Comparison of ENCODE assay signal across 8 cellular contexts in the genomic region with DNA sequence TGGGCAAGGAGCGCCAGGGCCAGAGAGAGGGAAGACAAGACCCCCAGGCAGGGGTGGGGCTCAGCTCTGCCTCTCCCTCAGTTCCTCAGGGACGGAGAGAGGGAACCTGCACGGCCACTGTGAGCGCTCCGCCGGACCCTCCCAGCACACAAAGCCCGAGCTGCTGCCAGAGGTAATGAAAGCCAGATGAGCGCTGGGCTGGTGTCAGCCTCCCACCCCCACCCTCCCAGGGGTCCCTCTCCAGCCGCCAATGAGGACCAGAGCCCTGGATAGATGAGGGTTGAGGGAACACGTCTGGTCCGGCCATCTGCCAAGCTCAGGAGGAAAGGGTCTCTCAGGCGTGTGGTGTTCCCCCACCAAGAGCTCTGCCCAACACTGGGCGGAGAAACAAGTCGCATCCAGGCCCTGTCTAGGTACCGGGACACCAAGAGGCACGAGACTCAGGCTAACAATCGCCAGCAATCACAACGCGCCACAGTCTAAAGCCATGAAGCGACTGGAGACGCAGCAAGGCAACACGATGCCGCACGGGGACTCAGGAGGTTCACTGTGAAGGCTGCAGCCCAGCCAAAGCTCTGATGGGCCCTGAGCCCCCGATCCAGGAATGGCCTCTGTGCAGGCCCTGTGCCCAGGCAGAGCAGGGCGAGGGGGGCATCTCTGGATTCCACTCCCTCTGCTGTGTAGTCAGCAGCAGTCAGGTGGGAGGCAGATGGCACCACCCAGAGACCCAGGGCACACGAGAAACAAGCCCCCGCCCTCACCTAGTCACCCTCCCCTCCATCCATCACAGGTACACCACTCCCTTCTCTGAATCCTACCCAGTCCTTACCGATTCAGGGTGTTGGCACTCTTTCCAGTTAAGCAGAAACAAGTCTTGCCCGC. TPM values are rescaled to one million over a fixed set of nuclear protein-coding genes. Genes with fewer than 3 reads are reported as not detected.
DNase-seq lines count a peak whose midpoint lies in the region; ATAC-seq, FAIRE-seq and TF ChIP-seq lines count a peak whose summit lies in the region.

No MANE protein-coding gene starts in this region.

- TF ChIP-seq EP300 in HepG2 (IDR thresholded peaks at IDR 0.05; ENCODE audit: low read depth in 2 of 2, low read length in 2 of 2) = no peak
- no peak for TF ChIP-seq EP300 in HepG2 (CRISPR knock-in tag; IDR thresholded peaks at IDR 0.05; ENCODE audit: borderline replicate concordance)

- H3K4me1 Mint-ChIP-seq in activated CD8-positive, alpha-beta memory T cell treated with anti-CD3 and anti-CD28 coated beads, Interleukin-2, amount 10 ng/mL, durations not matched to agents 7 days and 5 days = peaks cover 77% of the 10 kb centered on the region

- TF ChIP-seq POLR2A in HepG2 (IDR thresholded peaks at IDR 0.05; ENCODE audit: insufficient read depth in 1 of 2, low read depth in 2 of 2, low read length in 2 of 2) = no peak

- peak overlapping the region; percentile 35 for H3K9ac ChIP-seq in HepG2 (ENCODE audit: insufficient read depth, low read depth, low read length)

- intact Hi-C loops in HepG2 (cut with micrococcal nuclease; ENCODE audit: unreplicated experiment) = no loop called here

- no peaks in the 10 kb centered on the region for H3K79me2 ChIP-seq in HepG2 (ENCODE audit: insufficient read depth, low read length)

- H3K27ac ChIP-seq in HepG2 (ENCODE audit: extremely low read length, insufficient read depth, low read length) (no peak overlapping the region), thoracic aorta (no peak overlapping the region)

- no peak for FAIRE-seq in HepG2 (lab: Jason Lieb, UNC)

- H3K4me3 ChIP-seq in astrocyte of the cerebellum (ENCODE audit: low read depth, low read length) (peak overlapping the region; percentile 61), HepG2 (replicated peaks in 1 of 3; ENCODE audit: insufficient read depth in 1 of 3, low read depth in 2 of 3, low read length in 3 of 3) (peak overlapping the region in 2 of 3 experiments; percentile 67 to 81; a peak in 4 of 6 replicates), thoracic aorta (peak overlapping the region; percentile 82)

- no peaks in the 10 kb centered on the region for H3K27me3 ChIP-seq in HepG2 (ENCODE audit: control insufficient read depth in 1 of 2, insufficient read depth in 2 of 2, low read length in 2 of 2)
- H3K27me3 ChIP-seq in thoracic aorta (replicated peaks; ENCODE audit: insufficient read depth) = no peaks in the 10 kb centered on the region

- DNase-seq in activated CD8-positive, alpha-beta memory T cell treated with anti-CD3 and anti-CD28 coated beads, Interleukin-2, amount 10 ng/mL, durations not matched to agents 7 days and 5 days = no peak
- DNase-seq in activated CD8-positive, alpha-beta memory T cell treated with anti-CD3 and anti-CD28 coated beads, Interleukin-2, amount 50 U/mL, for 4 hours = no peak
- DNase-seq in astrocyte of the cerebellum (ENCODE audit: low read depth) (no peak), HepG2 (ENCODE audit: low spot score) (no peak), thoracic aorta (ENCODE audit: low spot score) (no peak), NK-92 (lab: John Stamatoyannopoulos, UW; ENCODE audit: unreplicated experiment) (no peak), foreskin melanocyte (no peak)

- CTCF ChIA-PET in activated CD8-positive, alpha-beta memory T cell treated with anti-CD3 and anti-CD28 coated beads, Interleukin-2, amount 10 ng/mL, durations not matched to agents 7 days and 5 days (lab: Charles Lee) = interaction anchor here (1.5 to 25.4 kb wide), 2 partner anchors 16 to 27 kb away, joined by 5 to 505 read pairs; no protein-coding TSS in a partner anchor
- CTCF ChIA-PET in HepG2 (lab: Yijun Ruan, JAX; ENCODE audit: low intra/inter-chr PET ratio, low total read pairs) = no interaction called here

- in situ Hi-C loops in astrocyte of the cerebellum (cut with HindIII; ENCODE audit: low sequenced_read_pairs) = loop anchor here (5.0 kb wide), 1 partner anchor 63 kb away; no protein-coding TSS in a partner anchor
- in situ Hi-C loops in HepG2 (cut with HindIII; ENCODE audit: extremely low pct_ligation_motif_present, low pct_unique_long_range_greater_than_20kb) = no loop called here

- no peaks in the 10 kb centered on the region for H3K36me3 Mint-ChIP-seq in activated CD8-positive, alpha-beta memory T cell treated with anti-CD3 and anti-CD28 coated beads, Interleukin-2, amount 10 ng/mL, durations not matched to agents 7 days and 5 days

- no peak for TF ChIP-seq RAD21 in HepG2 (CRISPR knock-in tag; IDR thresholded peaks at IDR 0.05)

- H3K9me3 Mint-ChIP-seq in activated CD8-positive, alpha-beta memory T cell treated with anti-CD3 and anti-CD28 coated beads, Interleukin-2, amount 10 ng/mL, durations not matched to agents 7 days and 5 days (ENCODE audit: low read depth) = no peaks in the 10 kb centered on the region

- H3K9me3 ChIP-seq in HepG2 (ENCODE audit: low read length) = no peaks in the 10 kb centered on the region
- no peaks in the 10 kb centered on the region for H3K9me3 ChIP-seq in thoracic aorta

- peak overlapping the region; percentile 64 for H3K4me3 Mint-ChIP-seq in activated CD8-positive, alpha-beta memory T cell treated with anti-CD3 and anti-CD28 coated beads, Interleukin-2, amount 10 ng/mL, durations not matched to agents 7 days and 5 days

- ATAC-seq in activated CD8-positive, alpha-beta memory T cell treated with anti-CD3 and anti-CD28 coated beads, Interleukin-2, amount 10 ng/mL, durations not matched to agents 7 days and 5 days = no peak
- ATAC-seq in HepG2 (peak; percentile 2; the same call in 2 of the 3 replicates), thoracic aorta (ENCODE audit: insufficient number of reproducible peaks, low FRiP score, low read depth) (no peak), GM19023 (IDR thresholded peaks at IDR 0.05; ENCODE audit: unreplicated experiment) (no peak)

- POLR2A ChIA-PET in HepG2 (lab: Yijun Ruan, JAX) = no interaction called here

- H3K36me3 ChIP-seq in HepG2 (replicated peaks in 1 of 2; ENCODE audit: control insufficient read depth in 1 of 2, insufficient read depth in 2 of 2, low read length in 2 of 2) (no peaks in the 10 kb centered on the region; a peak in 1 of 5 replicates), thoracic aorta (no peaks in the 10 kb centered on the region)

- 64% methylated on average over 19 of the region's 30 CpGs for WGBS in HepG2 (ENCODE audit: low lambda C conversion rate)

- H4K20me1 ChIP-seq in HepG2 (ENCODE audit: insufficient read depth, low read length) = peaks cover 16% of the 10 kb centered on the region; the same call in 1 of the 2 replicates

- BruUV-seq in HepG2 (replicated peaks; lab: Mats Ljungman, UMichigan) = TSS peak; percentile 49

- H3K27ac Mint-ChIP-seq in activated CD8-positive, alpha-beta memory T cell treated with anti-CD3 and anti-CD28 coated beads, Interleukin-2, amount 10 ng/mL, durations not matched to agents 7 days and 5 days = no peak overlapping the region

- no peak overlapping the region for H2AFZ ChIP-seq in HepG2 (ENCODE audit: low read length)

- TF ChIP-seq CTCF in astrocyte of the cerebellum (IDR thresholded peaks at IDR 0.05; ENCODE audit: low read depth, low read length, missing control alignments) = no peak
- TF ChIP-seq CTCF in HepG2 (CRISPR knock-in tag; IDR thresholded peaks at IDR 0.05) = no peak
- no peak for TF ChIP-seq CTCF in thoracic aorta (IDR thresholded peaks at IDR 0.05)

- H3K4me1 ChIP-seq in HepG2 (ENCODE audit: insufficient read depth, low read length) (peaks cover 53% of the 10 kb centered on the region), thoracic aorta (ENCODE audit: control insufficient read depth in 1 of 2, low read depth in 2 of 2) (peaks cover 17 to 61% of the 10 kb centered on the region in 2 donors)

- H3K27me3 Mint-ChIP-seq in activated CD8-positive, alpha-beta memory T cell treated with anti-CD3 and anti-CD28 coated beads, Interleukin-2, amount 10 ng/mL, durations not matched to agents 7 days and 5 days = no peaks in the 10 kb centered on the region

- H3K4me2 ChIP-seq in HepG2 (ENCODE audit: low read depth, low read length) = peak overlapping the region; percentile 98

RNA-seq across cellular contexts. Expression of gene RALGDS, which starts 1.3 kb away (rescaled TPM):
- 100 to 1,000 TPM; 103 to 114 TPM for total RNA-seq in activated CD8-positive, alpha-beta memory T cell treated with anti-CD3 and anti-CD28 coated beads, Interleukin-2, amount 10 ng/mL, durations not matched to agents 7 days and 5 days
- 8.8 and 12.9 TPM in 2 replicates for total RNA-seq in HepG2 (2016; rRNA removed; fragmentation: Illumina TruSeq; extraction: Trizol)
- 4.2 and 5.7 TPM in 2 replicates for total RNA-seq in HepG2 (2016; cell fraction: cytosol; rRNA removed; fragmentation: Illumina TruSeq; extraction: Trizol; ENCODE audit: low read depth)
- 7.3 and 12.1 TPM in 2 replicates for total RNA-seq in HepG2 (2016; cell fraction: insoluble cytoplasmic fraction; rRNA removed; fragmentation: Illumina TruSeq; extraction: Trizol)
- 15.5 and 15.7 TPM in 2 replicates for total RNA-seq in HepG2 (2016; cell fraction: membrane; rRNA removed; fragmentation: Illumina TruSeq; extraction: Trizol)
- 10.4 and 11.0 TPM in 2 replicates for total RNA-seq in HepG2 (2016; cell fraction: nucleus; rRNA removed; fragmentation: Illumina TruSeq; extraction: Trizol)
- polyA plus RNA-seq in HepG2 (2011; rRNA removed) = 25.5 and 28.8 TPM in 2 replicates
- polyA plus RNA-seq in HepG2 (2011; cell fraction: cytosol; rRNA removed) = 14.9 and 17.8 TPM in 2 replicates
- polyA plus RNA-seq in HepG2 (2011; cell fraction: nucleus; rRNA removed) = 104 and 131 TPM in 2 replicates
- polyA plus RNA-seq in HepG2 (2012) = 12.0 and 15.7 TPM in 2 replicates
- polyA plus RNA-seq in HepG2 (2016; cell fraction: cytosol; fragmentation: Illumina TruSeq; extraction: Trizol; ENCODE audit: low read depth) = 4.1 and 4.2 TPM in 2 replicates
- 8.9 and 12.0 TPM in 2 replicates for polyA plus RNA-seq in HepG2 (2016; cell fraction: insoluble cytoplasmic fraction; fragmentation: Illumina TruSeq; extraction: Trizol; ENCODE audit: low read depth)
- 11.6 and 12.4 TPM in 2 replicates for polyA plus RNA-seq in HepG2 (2016; cell fraction: membrane; fragmentation: Illumina TruSeq; extraction: Trizol; ENCODE audit: low read depth)
- 28.7 and 31.3 TPM in 2 replicates for polyA plus RNA-seq in HepG2 (2016; cell fraction: nucleus; fragmentation: Illumina TruSeq; extraction: Trizol; ENCODE audit: insufficient read depth, low read depth)
- polyA minus RNA-seq in HepG2 (2011; rRNA and poly(A)+ RNA removed; ENCODE audit: low replicate concordance) = 20.8 and 24.6 TPM in 2 replicates
- polyA minus RNA-seq in HepG2 (2011; cell fraction: cytosol; rRNA and poly(A)+ RNA removed) = 4.8 and 5.6 TPM in 2 replicates
- 17.0 and 17.4 TPM in 2 replicates for polyA minus RNA-seq in HepG2 (2011; cell fraction: nucleus; rRNA and poly(A)+ RNA removed)
- 10 to 100 TPM; 30.3 to 98.8 TPM for total RNA-seq in thoracic aorta

RNA-seq across cellular contexts. Expression of gene GBGT1, which starts 44.0 kb away (rescaled TPM):
- total RNA-seq in activated CD8-positive, alpha-beta memory T cell treated with anti-CD3 and anti-CD28 coated beads, Interleukin-2, amount 10 ng/mL, durations not matched to agents 7 days and 5 days = 1 to 10 TPM; 3.9 to 5.7 TPM
- not detected in 2 replicates for total RNA-seq in HepG2 (2016; rRNA removed; fragmentation: Illumina TruSeq; extraction: Trizol)
- 0.10 TPM in 1 of 2 replicates, not detected in the other for total RNA-seq in HepG2 (2016; cell fraction: cytosol; rRNA removed; fragmentation: Illumina TruSeq; extraction: Trizol; ENCODE audit: low read depth)
- total RNA-seq in HepG2 (2016; cell fraction: insoluble cytoplasmic fraction; rRNA removed; fragmentation: Illumina TruSeq; extraction: Trizol) = not detected in 2 replicates
- total RNA-seq in HepG2 (2016; cell fraction: membrane; rRNA removed; fragmentation: Illumina TruSeq; extraction: Trizol) = not detected in 2 replicates
- total RNA-seq in HepG2 (2016; cell fraction: nucleus; rRNA removed; fragmentation: Illumina TruSeq; extraction: Trizol) = not detected in 2 replicates
- not detected in 2 replicates for polyA plus RNA-seq in HepG2 (2011; rRNA removed)
- polyA plus RNA-seq in HepG2 (2011; cell fraction: cytosol; rRNA removed) = not detected in 2 replicates
- polyA plus RNA-seq in HepG2 (2011; cell fraction: nucleus; rRNA removed) = not detected in 2 replicates
- polyA plus RNA-seq in HepG2 (2012) = not detected in 2 replicates
- not detected in 2 replicates for polyA plus RNA-seq in HepG2 (2016; cell fraction: cytosol; fragmentation: Illumina TruSeq; extraction: Trizol; ENCODE audit: low read depth)
- not detected in 2 replicates for polyA plus RNA-seq in HepG2 (2016; cell fraction: insoluble cytoplasmic fraction; fragmentation: Illumina TruSeq; extraction: Trizol; ENCODE audit: low read depth)
- polyA plus RNA-seq in HepG2 (2016; cell fraction: membrane; fragmentation: Illumina TruSeq; extraction: Trizol; ENCODE audit: low read depth) = not detected in 2 replicates
- polyA plus RNA-seq in HepG2 (2016; cell fraction: nucleus; fragmentation: Illumina TruSeq; extraction: Trizol; ENCODE audit: insufficient read depth, low read depth) = not detected in 2 replicates
- polyA minus RNA-seq in HepG2 (2011; rRNA and poly(A)+ RNA removed; ENCODE audit: low replicate concordance) = not detected in 2 replicates
- polyA minus RNA-seq in HepG2 (2011; cell fraction: cytosol; rRNA and poly(A)+ RNA removed) = not detected in 2 replicates
- polyA minus RNA-seq in HepG2 (2011; cell fraction: nucleus; rRNA and poly(A)+ RNA removed) = not detected in 2 replicates
- 10 to 100 TPM; 45.5 to 46.8 TPM for total RNA-seq in thoracic aorta

RNA-seq across cellular contexts. Expression of gene CEL, which starts 57.9 kb away (rescaled TPM):
- 1 to 10 TPM; 1.7 to 1.9 TPM for total RNA-seq in activated CD8-positive, alpha-beta memory T cell treated with anti-CD3 and anti-CD28 coated beads, Interleukin-2, amount 10 ng/mL, durations not matched to agents 7 days and 5 days
- total RNA-seq in HepG2 (2016; rRNA removed; fragmentation: Illumina TruSeq; extraction: Trizol) = 0.62 and 1.5 TPM in 2 replicates
- total RNA-seq in HepG2 (2016; cell fraction: cytosol; rRNA removed; fragmentation: Illumina TruSeq; extraction: Trizol; ENCODE audit: low read depth) = 0.35 and 0.40 TPM in 2 replicates
- 0.55 and 1.2 TPM in 2 replicates for total RNA-seq in HepG2 (2016; cell fraction: insoluble cytoplasmic fraction; rRNA removed; fragmentation: Illumina TruSeq; extraction: Trizol)
- total RNA-seq in HepG2 (2016; cell fraction: membrane; rRNA removed; fragmentation: Illumina TruSeq; extraction: Trizol) = 0.83 and 1.2 TPM in 2 replicates
- total RNA-seq in HepG2 (2016; cell fraction: nucleus; rRNA removed; fragmentation: Illumina TruSeq; extraction: Trizol) = 1.6 and 1.7 TPM in 2 replicates
- polyA plus RNA-seq in HepG2 (2011; rRNA removed) = 0.63 and 0.81 TPM in 2 replicates
- 0.19 and 0.34 TPM in 2 replicates for polyA plus RNA-seq in HepG2 (2011; cell fraction: cytosol; rRNA removed)
- polyA plus RNA-seq in HepG2 (2011; cell fraction: nucleus; rRNA removed) = 5.0 and 7.7 TPM in 2 replicates
- 1.2 and 1.6 TPM in 2 replicates for polyA plus RNA-seq in HepG2 (2012)
- polyA plus RNA-seq in HepG2 (2016; cell fraction: cytosol; fragmentation: Illumina TruSeq; extraction: Trizol; ENCODE audit: low read depth) = 1.0 and 1.1 TPM in 2 replicates
- 1.5 and 2.0 TPM in 2 replicates for polyA plus RNA-seq in HepG2 (2016; cell fraction: insoluble cytoplasmic fraction; fragmentation: Illumina TruSeq; extraction: Trizol; ENCODE audit: low read depth)
- 1.9 TPM in 2 replicates for polyA plus RNA-seq in HepG2 (2016; cell fraction: membrane; fragmentation: Illumina TruSeq; extraction: Trizol; ENCODE audit: low read depth)
- polyA plus RNA-seq in HepG2 (2016; cell fraction: nucleus; fragmentation: Illumina TruSeq; extraction: Trizol; ENCODE audit: insufficient read depth, low read depth) = 7.7 and 8.2 TPM in 2 replicates
- 0.70 TPM in 1 of 2 replicates, not detected in the other for polyA minus RNA-seq in HepG2 (2011; rRNA and poly(A)+ RNA removed; ENCODE audit: low replicate concordance)
- not detected in 2 replicates for polyA minus RNA-seq in HepG2 (2011; cell fraction: cytosol; rRNA and poly(A)+ RNA removed)
- polyA minus RNA-seq in HepG2 (2011; cell fraction: nucleus; rRNA and poly(A)+ RNA removed) = 0.50 and 1.2 TPM in 2 replicates
- 1 to 10 TPM in 1 of 2 donors, under 1 TPM in 1; 0.78 to 5.3 TPM for total RNA-seq in thoracic aorta

Comparison
In these comparisons a context has a peak if more than half of its experiments do, and no peak if none do; other contexts are left out.
1. RNA of gene GBGT1, which starts 44.0 kb away (total RNA-seq): 45.5 to 46.8 TPM in thoracic aorta; 3.9 to 5.7 TPM in activated CD8-positive, alpha-beta memory T cell treated with anti-CD3 and anti-CD28 coated beads, Interleukin-2, amount 10 ng/mL, durations not matched to agents 7 days and 5 days and 0.10 TPM in HepG2; every median in the first group is over 4 times any median in the second.
2. Peak in every context shown above with its lines, with median percentiles within 50 percentile points of each other: H3K4me3 ChIP-seq.